In the genomic region with DNA sequence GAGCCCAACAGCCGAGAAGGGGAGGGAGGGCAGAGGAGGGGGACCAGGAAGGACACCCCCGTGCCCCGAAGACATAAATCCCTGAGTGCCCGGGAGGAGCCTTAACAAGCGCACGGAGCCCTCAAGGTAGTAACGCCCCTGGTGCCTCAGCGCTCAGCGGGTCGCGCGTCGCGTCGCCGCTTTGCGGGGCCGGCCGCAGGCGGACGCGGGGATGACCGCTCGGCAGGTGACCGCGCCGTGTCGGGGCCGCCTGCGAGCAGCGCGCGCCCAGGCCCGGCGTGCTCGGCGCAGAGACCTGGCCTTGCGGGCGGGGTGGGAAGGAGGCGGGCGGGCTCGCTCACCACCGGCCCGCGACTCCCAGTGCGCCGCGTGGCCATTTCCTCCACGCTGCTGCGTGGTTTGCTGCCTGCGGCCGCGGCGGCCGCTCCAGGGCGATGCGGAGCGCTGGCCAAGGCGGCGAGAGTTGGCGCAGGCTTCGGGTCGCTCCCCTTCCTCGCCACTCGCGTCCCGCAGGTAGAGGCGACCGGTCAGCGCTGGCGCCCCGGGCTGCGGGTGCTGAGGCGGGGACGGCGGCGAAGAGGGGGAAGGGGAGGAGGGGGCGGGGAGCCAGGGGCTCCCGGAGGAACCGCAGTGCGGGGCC, we compare ENCODE assay signal across 8 cellular contexts. TPM values are rescaled to one million over a fixed set of nuclear protein-coding genes. Genes with fewer than 3 reads are reported as not detected.
A peak's percentile ranks its signal among the peaks of the same experiment; 100 is the strongest.
DNase-seq lines count a peak whose midpoint lies in the region; ATAC-seq and TF ChIP-seq lines count a peak whose summit lies in the region.

No MANE protein-coding gene starts in this region.

- ATAC-seq in GM19035 (IDR thresholded peaks at IDR 0.05; ENCODE audit: unreplicated experiment) = peak; percentile 36
- ATAC-seq in HG03135 (IDR thresholded peaks at IDR 0.05; ENCODE audit: unreplicated experiment) = peak; percentile 30
- ATAC-seq in heart right ventricle = peak; percentile 29 to 85 (median 58)

- peak; percentile 13 for DNase-seq in AG20443 (ENCODE audit: low spot score)
- no peak for DNase-seq in activated T-helper 2 cell treated with anti-CD3 and anti-CD28 coated beads, Interferon-gamma antibody, Interleukin-2, Interleukin-4, amounts not matched to agents 10 μg/mL and 5 μg/mL and 100 μg/mL, durations not matched to agents 14 hours and 24 hours and 36 hours (ENCODE audit: low spot score)
- peak in 1 of 2 donors; percentile 27 for DNase-seq in heart right ventricle
- DNase-seq in prostate gland (ENCODE audit: low spot score) = peak; percentile 22
- no peak for DNase-seq in hippocampal formation (lab: John Stamatoyannopoulos, UW)
- no peak for DNase-seq in superior temporal gyrus (ENCODE audit: extremely low spot score)

- peak overlapping the region; percentile 50 to 77 (median 70) for H3K4me3 ChIP-seq in heart right ventricle
- peak overlapping the region; percentile 67 to 77 for H3K4me3 ChIP-seq in prostate gland

- intact Hi-C loops in activated T-helper 2 cell treated with anti-CD3 and anti-CD28 coated beads, Interferon-gamma antibody, Interleukin-2, Interleukin-4, amounts not matched to agents 10 μg/mL and 5 μg/mL and 100 μg/mL, durations not matched to agents 14 hours and 24 hours and 36 hours (cut with micrococcal nuclease) = loop anchor here (5.0 kb wide), 1 partner anchor 291 kb away; a partner anchor contains a TSS
- intact Hi-C loops in heart right ventricle (cut with DNase I) = loop anchor here in 6 of 10 donors (5.0 to 10.0 kb wide), 5 partner anchors 109 to 167 kb away; no protein-coding TSS in a partner anchor
- intact Hi-C loops in prostate gland (cut with DNase I) = no loop called here

- no peak overlapping the region for H3K27ac Mint-ChIP-seq in activated T-helper 2 cell treated with anti-CD3 and anti-CD28 coated beads, Interferon-gamma antibody, Interleukin-2, Interleukin-4, amounts not matched to agents 10 μg/mL and 5 μg/mL and 100 μg/mL, durations not matched to agents 14 hours and 24 hours and 36 hours

- H3K27me3 ChIP-seq in heart right ventricle (peaks cover 0 to 20% (median 0%) of the 10 kb centered on the region in 7 donors), prostate gland (replicated peaks; ENCODE audit: insufficient read depth) (no peaks in the 10 kb centered on the region)

- TF ChIP-seq CTCF in heart right ventricle (IDR thresholded peaks at IDR 0.05) (no peak), prostate gland (IDR thresholded peaks at IDR 0.05) (no peak)

- H3K27ac ChIP-seq in heart right ventricle (peak overlapping the region; percentile 55 to 84 (median 76)), prostate gland (peak overlapping the region; percentile 85 to 86)

- H3K4me1 ChIP-seq in heart right ventricle (peaks cover 0 to 19% (median 7%) of the 10 kb centered on the region in 9 donors), prostate gland (replicated peaks) (no peaks in the 10 kb centered on the region)

- no peaks in the 10 kb centered on the region for H3K36me3 ChIP-seq in heart right ventricle
- H3K36me3 ChIP-seq in prostate gland = no peaks in the 10 kb centered on the region

- H3K9me3 Mint-ChIP-seq in activated T-helper 2 cell treated with anti-CD3 and anti-CD28 coated beads, Interferon-gamma antibody, Interleukin-2, Interleukin-4, amounts not matched to agents 10 μg/mL and 5 μg/mL and 100 μg/mL, durations not matched to agents 14 hours and 24 hours and 36 hours = no peaks in the 10 kb centered on the region

- no peaks in the 10 kb centered on the region for H3K36me3 Mint-ChIP-seq in activated T-helper 2 cell treated with anti-CD3 and anti-CD28 coated beads, Interferon-gamma antibody, Interleukin-2, Interleukin-4, amounts not matched to agents 10 μg/mL and 5 μg/mL and 100 μg/mL, durations not matched to agents 14 hours and 24 hours and 36 hours (ENCODE audit: low read depth)

- H3K4me1 Mint-ChIP-seq in activated T-helper 2 cell treated with anti-CD3 and anti-CD28 coated beads, Interferon-gamma antibody, Interleukin-2, Interleukin-4, amounts not matched to agents 10 μg/mL and 5 μg/mL and 100 μg/mL, durations not matched to agents 14 hours and 24 hours and 36 hours (ENCODE audit: low read depth) = peaks cover 13% of the 10 kb centered on the region

- H3K27me3 Mint-ChIP-seq in activated T-helper 2 cell treated with anti-CD3 and anti-CD28 coated beads, Interferon-gamma antibody, Interleukin-2, Interleukin-4, amounts not matched to agents 10 μg/mL and 5 μg/mL and 100 μg/mL, durations not matched to agents 14 hours and 24 hours and 36 hours (ENCODE audit: low read depth) = peaks cover 41% of the 10 kb centered on the region

- WGBS in heart right ventricle, 2 donors = 0 to 1% methylated on average over 61 to 81 of the region's 81 CpGs
- WGBS in prostate gland = under 1% methylated on average over 62 of the region's 81 CpGs

- H3K9me3 ChIP-seq in heart right ventricle = no peaks in the 10 kb centered on the region
- H3K9me3 ChIP-seq in prostate gland = no peaks in the 10 kb centered on the region

- peak overlapping the region; percentile 59 for H3K4me3 Mint-ChIP-seq in activated T-helper 2 cell treated with anti-CD3 and anti-CD28 coated beads, Interferon-gamma antibody, Interleukin-2, Interleukin-4, amounts not matched to agents 10 μg/mL and 5 μg/mL and 100 μg/mL, durations not matched to agents 14 hours and 24 hours and 36 hours (ENCODE audit: low read depth)

- no peak for TF ChIP-seq POLR2A in prostate gland (IDR thresholded peaks at IDR 0.05)

RNA-seq across cellular contexts. Expression of a gene that starts 0.6 kb away (rescaled TPM):
- total RNA-seq in activated T-helper 2 cell treated with anti-CD3 and anti-CD28 coated beads, Interferon-gamma antibody, Interleukin-2, Interleukin-4, amounts not matched to agents 10 μg/mL and 5 μg/mL and 100 μg/mL, durations not matched to agents 14 hours and 24 hours and 36 hours = not detected in 2 replicates
- total RNA-seq in heart right ventricle (10 to 100 TPM in 9 of 10 donors, 1 to 10 TPM in 1; 9.9 to 16.4 (median 12.5) TPM), prostate gland (10 to 100 TPM; 11.9 to 32.2 TPM)
- polyA plus RNA-seq in heart right ventricle = 1 to 10 TPM; 1.5 to 5.0 TPM

Comparison
In these comparisons a context has a peak if more than half of its experiments do, and no peak if none do; other contexts are left out.
1. DNase-seq: peak in AG20443 (single experiment) and prostate gland (single experiment); none in activated T-helper 2 cell treated with anti-CD3 and anti-CD28 coated beads, Interferon-gamma antibody, Interleukin-2, Interleukin-4, amounts not matched to agents 10 μg/mL and 5 μg/mL and 100 μg/mL, durations not matched to agents 14 hours and 24 hours and 36 hours (single experiment), hippocampal formation (0 of 2) and superior temporal gyrus (single experiment).
2. RNA of a gene that starts 0.6 kb away (total RNA-seq): 11.9 to 32.2 TPM in prostate gland and 9.9 to 16.4 TPM in heart right ventricle; not detected in activated T-helper 2 cell treated with anti-CD3 and anti-CD28 coated beads, Interferon-gamma antibody, Interleukin-2, Interleukin-4, amounts not matched to agents 10 μg/mL and 5 μg/mL and 100 μg/mL, durations not matched to agents 14 hours and 24 hours and 36 hours; every median in the first group is over 10 times any median in the second.
3. Peak in every context shown above with its lines, with median percentiles within 50 percentile points of each other: ATAC-seq.